Comparison of ENCODE assay signal across 8 cellular contexts in genomic region chr1:64038965-64039926, GRCh38.
DNase-seq lines count a peak whose midpoint lies in the region; ATAC-seq and TF ChIP-seq lines count a peak whose summit lies in the region.

No MANE protein-coding gene starts in this region.

- DNase-seq in GM12865 (ENCODE audit: low read depth), result peak; percentile 1
- DNase-seq in RWPE1 (ENCODE audit: low spot score), result peak; percentile 86
- DNase-seq in foreskin keratinocyte, result peak; percentile 96 to 99
- DNase-seq in renal cortical epithelial cell (ENCODE audit: low read depth), result peak; percentile 92
- no peak for DNase-seq in OCI-M1 (lab: John Stamatoyannopoulos, UW)
- no peak for DNase-seq in stimulated activated CD4-positive, alpha-beta T cell treated with anti-CD3 and anti-CD28 coated beads, Interleukin-1b, Interleukin-23, amount 100 ng/mL, for 48 hours
- DNase-seq in nephron progenitor cell, result no peak

- H3K27ac ChIP-seq in RWPE1 (peak overlapping the region; percentile 40; the same call in 1 of the 2 replicates), foreskin keratinocyte (peak overlapping the region; percentile 6)

- peaks cover 61% of the 10 kb centered on the region for H3K4me1 Mint-ChIP-seq in nephron progenitor cell

- H3K4me3 Mint-ChIP-seq in nephron progenitor cell, result no peak overlapping the region

- no peaks in the 10 kb centered on the region for H3K27me3 Mint-ChIP-seq in nephron progenitor cell (ENCODE audit: low read depth, poor library complexity)

- ATAC-seq in foreskin keratinocyte (peak; percentile 86), HG03565 (IDR thresholded peaks at IDR 0.05; ENCODE audit: unreplicated experiment) (no peak)

- TF ChIP-seq CTCF in GM12865 (IDR thresholded peaks at IDR 0.05; ENCODE audit: insufficient read depth, low read depth, low read length, missing control alignments) (no peak), RWPE1 (conservative IDR thresholded peaks at IDR 0.05; ENCODE audit: low read depth) (no peak), foreskin keratinocyte (conservative IDR thresholded peaks at IDR 0.05) (no peak), nephron progenitor cell (IDR thresholded peaks at IDR 0.05) (no peak)

- CTCF ChIA-PET in RWPE1 (lab: Yijun Ruan, JAX), result interaction anchor here (0.5 to 0.6 kb wide), 2 partner anchors 97 to 208 kb away, joined by 3 to 4 read pairs; no protein-coding TSS in a partner anchor

- H3K4me3 ChIP-seq in GM12865 (ENCODE audit: low read depth, low read length), result no peak overlapping the region

- H3K36me3 Mint-ChIP-seq in nephron progenitor cell (ENCODE audit: low read depth), result peaks cover 5% of the 10 kb centered on the region

- H3K27me3 ChIP-seq in foreskin keratinocyte, result no peaks in the 10 kb centered on the region

- no peaks in the 10 kb centered on the region for H3K9me3 Mint-ChIP-seq in nephron progenitor cell

- POLR2A ChIA-PET in RWPE1 (lab: Yijun Ruan, JAX; ENCODE audit: low non-redundant PET), result interaction anchor here (0.6 kb wide), 1 partner anchor 182 kb away, joined by 7 read pairs; no protein-coding TSS in a partner anchor

- H3K27ac Mint-ChIP-seq in nephron progenitor cell, result no peak overlapping the region

- H3K4me1 ChIP-seq in foreskin keratinocyte, result peaks cover 31% of the 10 kb centered on the region

Comparison
In these comparisons a context has a peak if more than half of its experiments do, and no peak if none do; other contexts are left out.
1. DNase-seq: peak in GM12865 (single experiment), RWPE1 (single experiment), foreskin keratinocyte (2 of 2) and renal cortical epithelial cell (single experiment); none in OCI-M1 (single experiment), stimulated activated CD4-positive, alpha-beta T cell treated with anti-CD3 and anti-CD28 coated beads, Interleukin-1b, Interleukin-23, amount 100 ng/mL, for 48 hours (single experiment) and nephron progenitor cell (single experiment).